Comparison of ENCODE assay signal across 16 cellular contexts in genomic region chr15:26352909-26353308, GRCh38.
DNase-seq lines count a peak whose midpoint lies in the region; FAIRE-seq and TF ChIP-seq lines count a peak whose summit lies in the region.
"Had no signal": no experiment of that assay in that cellular context is flagged by ENCODE, and none has a peak within 500 bp of the region (broad histone marks: within the 10 kb centered on the region; RNA-seq: fewer than 3 reads in every experiment).

No MANE protein-coding gene starts in this region.

- no peak overlapping the region for H4K5ac ChIP-seq in H9 (ENCODE audit: insufficient read length, low read depth, low read length)
- no peak overlapping the region for H4K5ac ChIP-seq in H1 (ENCODE audit: insufficient read length, low read depth, low read length)

- TF ChIP-seq RAD21 in H1 (IDR thresholded peaks at IDR 0.05 in 1 of 2, conservative IDR thresholded peaks at IDR 0.05 in 1 of 2; ENCODE audit: low read depth in 2 of 2, low read length in 2 of 2) (peak; percentile 62 to 72), neural cell (conservative IDR thresholded peaks at IDR 0.05) (no peak)

- H3K4me1 ChIP-seq in H9 (ENCODE audit: insufficient read depth, low read length) (0 out of 2 replicates have a peak, but pooled peaks cover 2% of the 10 kb centered on the region), H1 (replicated peaks in 1 of 4; ENCODE audit: control insufficient read depth in 3 of 4, insufficient read depth in 4 of 4, low read length in 3 of 4) (no peaks in the 10 kb centered on the region; a peak in 1 of 7 replicates), mammary epithelial cell (ENCODE audit: insufficient read depth, low read length) (no peaks in the 10 kb centered on the region), HAP-1 (no peaks in the 10 kb centered on the region)
- H3K4me1 ChIP-seq: BLaER1 had no signal

- H2BK15ac ChIP-seq in H9 (ENCODE audit: low read depth, low read length) = no peak overlapping the region
- H2BK15ac ChIP-seq in H1 (ENCODE audit: low read length) = no peak overlapping the region

- intact Hi-C loops in mammary epithelial cell (cut with micrococcal nuclease) = no loop called here

- no peak for FAIRE-seq in H1 (lab: Jason Lieb, UNC)
- FAIRE-seq: HepG2 had no signal

- no TSS peak for BruUV-seq in mammary epithelial cell (replicated peaks; lab: Mats Ljungman, UMichigan)

- peak; percentile 59 for TF ChIP-seq CTCF in H9 (conservative IDR thresholded peaks at IDR 0.05)
- peak in 2 of 3 experiments; percentile 31 to 44; a peak in 3 of 4 replicates for TF ChIP-seq CTCF in H1 (IDR thresholded peaks at IDR 0.05; ENCODE audit: control extremely low read depth in 1 of 3, insufficient read depth in 1 of 3, low read depth in 1 of 3, low read length in 3 of 3)
- TF ChIP-seq CTCF in neural cell (IDR thresholded peaks at IDR 0.05; ENCODE audit: poor library complexity, severe bottlenecking) = no peak
- no peak for TF ChIP-seq CTCF in mammary epithelial cell (conservative IDR thresholded peaks at IDR 0.05 in 1 of 2, IDR thresholded peaks at IDR 0.05 in 1 of 2; ENCODE audit: extremely low read depth in 1 of 2, insufficient read depth in 1 of 2, low read depth in 1 of 2, low read length in 2 of 2)

- no peaks in the 10 kb centered on the region for H3K36me3 ChIP-seq in H1 (ENCODE audit: control insufficient read depth in 2 of 4, insufficient read depth in 4 of 4, low read length in 3 of 4)
- H3K36me3 ChIP-seq in neural cell (ENCODE audit: insufficient read depth, low read length) = no peaks in the 10 kb centered on the region
- no peaks in the 10 kb centered on the region for H3K36me3 ChIP-seq in mammary epithelial cell (ENCODE audit: insufficient read depth, low read length)
- H3K36me3 ChIP-seq in HAP-1 (replicated peaks) = no peaks in the 10 kb centered on the region
- H3K36me3 ChIP-seq: BLaER1 had no signal

- H2BK5ac ChIP-seq in H9 (ENCODE audit: insufficient read length, low read length) (no peak overlapping the region), H1 (ENCODE audit: low read depth, low read length) (no peak overlapping the region)

- TF ChIP-seq EP300 in H1 (IDR thresholded peaks at IDR 0.05; ENCODE audit: borderline replicate concordance in 1 of 2, low read depth in 2 of 2, low read length in 2 of 2) = no peak
- TF ChIP-seq EP300 in neural cell (conservative IDR thresholded peaks at IDR 0.05; ENCODE audit: poor library complexity, severe bottlenecking) = no peak

- H3K79me1 ChIP-seq in H9 (ENCODE audit: insufficient read depth, low read depth, low read length, poor library complexity, severe bottlenecking) (no peaks in the 10 kb centered on the region), H1 (ENCODE audit: low read depth, low read length) (no peaks in the 10 kb centered on the region)

- no peak for TF ChIP-seq POLR2A in H1 (IDR thresholded peaks at IDR 0.05; ENCODE audit: control extremely low read depth in 1 of 2, low read depth in 2 of 2, low read length in 2 of 2)

- peaks cover 6% of the 10 kb centered on the region in 2 experiments for H3K4me1 Mint-ChIP-seq in H9
- H3K4me1 Mint-ChIP-seq: CD14-positive monocyte; CD4-positive, alpha-beta memory T cell; IgD-negative memory B cell had no signal

- POLR2A ChIA-PET in H1 (lab: Charles Lee; ENCODE audit: partially characterized antibody) = no interaction called here

- H4K20me1 ChIP-seq in H9 (ENCODE audit: control insufficient read depth, insufficient read depth, insufficient read length) (no peaks in the 10 kb centered on the region), H1 (replicated peaks in 1 of 2; ENCODE audit: control insufficient read depth in 1 of 2, insufficient read depth in 2 of 2, low read length in 2 of 2) (no peaks in the 10 kb centered on the region), neural cell (ENCODE audit: insufficient read depth) (no peaks in the 10 kb centered on the region), mammary epithelial cell (ENCODE audit: insufficient read depth, low read length) (no peaks in the 10 kb centered on the region)
- H4K20me1 ChIP-seq: BLaER1 had no signal

- H3K9me3 ChIP-seq in H9 (ENCODE audit: control insufficient read depth, low read depth, low read length) = no peaks in the 10 kb centered on the region
- peaks cover 0 to 3% of the 10 kb centered on the region in 2 experiments; a peak in 1 of 4 replicates for H3K9me3 ChIP-seq in H1 (ENCODE audit: insufficient read depth in 2 of 2, low read depth in 1 of 2, low read length in 1 of 2)
- H3K9me3 ChIP-seq in neural cell (ENCODE audit: low read length) = peaks cover 3% of the 10 kb centered on the region
- H3K9me3 ChIP-seq in mammary epithelial cell (replicated peaks; ENCODE audit: insufficient read depth, low read length) = peaks cover 30% of the 10 kb centered on the region
- H3K9me3 ChIP-seq in HAP-1 = no peaks in the 10 kb centered on the region

- in situ Hi-C loops in mammary epithelial cell (cut with MboI; ENCODE audit: low sequenced_read_pairs in 2 of 2) (no loop called here), HAP-1 (cut with MboI; ENCODE audit: low sequenced_read_pairs) (no loop called here)

- DNase-seq in NCI-H748 (lab: John Stamatoyannopoulos, UW; ENCODE audit: unreplicated experiment) (peak; percentile 3), NCI-H748 treated with DMSO at 0.1 percent for 48 hours (lab: John Stamatoyannopoulos, UW) (no peak), H9 (no peak), H1 (ENCODE audit: low read depth in 1 of 2, low spot score in 2 of 2) (no peak), mammary epithelial cell (no peak), HAP-1 (ENCODE audit: low spot score in 2 of 2) (no peak)
- no peak for DNase-seq in activated CD4-positive, CD25-positive, alpha-beta regulatory T cell (lab: John Stamatoyannopoulos, UW)
- DNase-seq: 8988T; Calu3; CD4-positive, alpha-beta memory T cell; GF-D8 had no signal

- no peaks in the 10 kb centered on the region for H3K27me3 ChIP-seq in H9 (ENCODE audit: insufficient read depth, low read length)
- H3K27me3 ChIP-seq in H1 (replicated peaks in 1 of 4; ENCODE audit: control insufficient read depth in 3 of 4, extremely low read depth in 1 of 4, insufficient read depth in 3 of 4, low read length in 3 of 4) = no peaks in the 10 kb centered on the region
- no peaks in the 10 kb centered on the region for H3K27me3 ChIP-seq in neural cell (ENCODE audit: insufficient read depth, low read depth, low read length)
- H3K27me3 ChIP-seq in mammary epithelial cell (ENCODE audit: insufficient read depth, low read length) = no peaks in the 10 kb centered on the region
- peaks cover 3% of the 10 kb centered on the region; the same call in 1 of the 2 replicates for H3K27me3 ChIP-seq in HAP-1 (ENCODE audit: low read depth)
- H3K27me3 ChIP-seq: BLaER1 had no signal

- no peak overlapping the region for H3K56ac ChIP-seq in H9 (ENCODE audit: insufficient read length, low read depth, low read length)
- no peak overlapping the region for H3K56ac ChIP-seq in H1 (replicated peaks; ENCODE audit: insufficient read length, low read depth, low read length)

- CTCF ChIA-PET in H1 (lab: Charles Lee; ENCODE audit: partially characterized antibody) = interaction anchor here (0.8 to 1.9 kb wide), 11 partner anchors 12 to 384 kb away, joined by 3 to 6 read pairs (median 4); no protein-coding TSS in a partner anchor
- CTCF ChIA-PET in mammary epithelial cell (lab: Charles Lee; ENCODE audit: low non-redundant PET) = no interaction called here

- H3K23me2 ChIP-seq in H9 (ENCODE audit: insufficient read length, low read depth, low read length, poor library complexity, severe bottlenecking) = no peaks in the 10 kb centered on the region
- no peaks in the 10 kb centered on the region; the same call in 1 of the 2 replicates for H3K23me2 ChIP-seq in H1 (ENCODE audit: low read depth, low read length)

- no peak overlapping the region for H2AFZ ChIP-seq in H9 (ENCODE audit: low read length)
- H2AFZ ChIP-seq in H1 (ENCODE audit: low read length) = no peak overlapping the region
- no peak overlapping the region for H2AFZ ChIP-seq in neural cell (ENCODE audit: low read depth, low read length)
- H2AFZ ChIP-seq in mammary epithelial cell (ENCODE audit: low read depth, low read length) = no peak overlapping the region

- no peak overlapping the region for H2BK120ac ChIP-seq in H9 (ENCODE audit: low read depth, low read length, poor library complexity, severe bottlenecking)
- no peak overlapping the region for H2BK120ac ChIP-seq in H1 (replicated peaks; ENCODE audit: low read depth, low read length)

- H2AK5ac ChIP-seq in H9 (ENCODE audit: insufficient read length, low read length) (no peak overlapping the region), H1 (ENCODE audit: low read depth, low read length) (no peak overlapping the region)

- H3K9ac ChIP-seq in H9 (ENCODE audit: extremely low read depth, insufficient read length, low read length) (no peak overlapping the region), H1 (replicated peaks in 1 of 4; ENCODE audit: extremely low read depth in 1 of 4, low read depth in 3 of 4, low read length in 3 of 4) (no peak overlapping the region), neural cell (ENCODE audit: low read length) (no peak overlapping the region), mammary epithelial cell (ENCODE audit: insufficient read depth, low read length) (no peak overlapping the region)
- H3K9ac ChIP-seq: BLaER1 had no signal

- no peaks in the 10 kb centered on the region for H3K27me3 Mint-ChIP-seq in H9 (ENCODE audit: low read depth)
- H3K27me3 Mint-ChIP-seq: CD4-positive, alpha-beta memory T cell; IgD-negative memory B cell had no signal

- no peak overlapping the region for H3K18ac ChIP-seq in H9 (ENCODE audit: insufficient read length, low read depth, low read length)
- H3K18ac ChIP-seq in H1 (ENCODE audit: extremely low read depth, low read length) = no peak overlapping the region

- H4K91ac ChIP-seq in H9 (ENCODE audit: insufficient read length, low read depth, low read length) (no peak overlapping the region), H1 (replicated peaks; ENCODE audit: insufficient read length, low read length) (no peak overlapping the region)

- H3K14ac ChIP-seq in H9 (ENCODE audit: insufficient read depth, low read length) (no peak overlapping the region), H1 (ENCODE audit: insufficient read length) (no peak overlapping the region)

- H3K23ac ChIP-seq in H9 (ENCODE audit: insufficient read length, low read depth, low read length) (no peak overlapping the region), H1 (ENCODE audit: insufficient read length) (no peak overlapping the region)

- H4K8ac ChIP-seq in H9 (replicated peaks; ENCODE audit: insufficient read length, low read depth, low read length) = no peak overlapping the region
- H4K8ac ChIP-seq in H1 (ENCODE audit: extremely low read depth, insufficient read depth, low read length) = no peak overlapping the region

- no peak overlapping the region for H3T11ph ChIP-seq in H9 (ENCODE audit: low read length)

- H3K27ac ChIP-seq in H9 (ENCODE audit: insufficient read length, low read depth, low read length) (no peak overlapping the region), H1 (ENCODE audit: low read depth, low read length) (no peak overlapping the region), neural cell (ENCODE audit: low read length) (peak overlapping the region; percentile 32), mammary epithelial cell (ENCODE audit: insufficient read depth, low read depth, low read length) (no peak overlapping the region)
- H3K27ac ChIP-seq: BLaER1 had no signal

- no peak overlapping the region for H3K27ac Mint-ChIP-seq in H9
- H3K27ac Mint-ChIP-seq: CD14-positive monocyte; CD4-positive, alpha-beta memory T cell; IgD-negative memory B cell had no signal

- H3K4me2 ChIP-seq in H9 (ENCODE audit: insufficient read depth, insufficient read length, low read length) (no peak overlapping the region), H1 (ENCODE audit: insufficient read depth in 1 of 2, low read depth in 2 of 2, low read length in 2 of 2) (no peak overlapping the region), neural cell (ENCODE audit: low read length) (no peak overlapping the region), mammary epithelial cell (ENCODE audit: insufficient read depth, low read depth, low read length) (no peak overlapping the region)
- H3K4me2 ChIP-seq: BLaER1 had no signal

- H3K4me3 ChIP-seq in H1 (ENCODE audit: extremely low read depth in 1 of 4, insufficient read depth in 2 of 4, low read depth in 3 of 4, low read length in 4 of 4) (no peak overlapping the region), neural cell (ENCODE audit: low read length) (peak overlapping the region; percentile 3), mammary epithelial cell (replicated peaks in 1 of 3; ENCODE audit: insufficient read depth in 1 of 3, low read depth in 2 of 3, low read length in 3 of 3) (no peak overlapping the region), HAP-1 (no peak overlapping the region)
- H3K4me3 ChIP-seq: BLaER1 had no signal

- no peaks in the 10 kb centered on the region for H3K79me2 ChIP-seq in H9 (ENCODE audit: insufficient read depth, low read length)
- no peaks in the 10 kb centered on the region for H3K79me2 ChIP-seq in H1 (ENCODE audit: control insufficient read depth in 1 of 2, insufficient read depth in 2 of 2, low read length in 2 of 2)
- no peaks in the 10 kb centered on the region for H3K79me2 ChIP-seq in neural cell (replicated peaks; ENCODE audit: insufficient read depth, low read length)
- H3K79me2 ChIP-seq in mammary epithelial cell (ENCODE audit: insufficient read depth, low read length) = no peaks in the 10 kb centered on the region

- no peak overlapping the region for H2BK12ac ChIP-seq in H9 (ENCODE audit: insufficient read length, low read depth, low read length)
- H2BK12ac ChIP-seq in H1 (ENCODE audit: low read depth, low read length) = no peak overlapping the region

- no peaks in the 10 kb centered on the region for H3K9me2 ChIP-seq in neural cell (ENCODE audit: insufficient read depth, low read length)

- H3K4me3 Mint-ChIP-seq in H9 = no peak overlapping the region
- H3K4me3 Mint-ChIP-seq: CD14-positive monocyte; CD4-positive, alpha-beta memory T cell; IgD-negative memory B cell had no signal

- H3K9me3 Mint-ChIP-seq in H9 = peaks cover 1 to 11% of the 10 kb centered on the region in 2 experiments

- H2BK20ac ChIP-seq in H9 (ENCODE audit: low read depth, low read length, poor library complexity, severe bottlenecking) = no peak overlapping the region
- no peak overlapping the region for H2BK20ac ChIP-seq in H1 (ENCODE audit: low read length)

- WGBS in H9 (ENCODE audit: extremely low coverage, insufficient read length, low lambda C conversion rate) = no CpG with 5 or more reads among the region's 4 CpGs
- 79% methylated on average over 4 of the region's 4 CpGs; no CpG with 5 or more reads in 1 of the 2 experiments for WGBS in H1 (ENCODE audit: extremely low coverage in 1 of 2, insufficient coverage in 1 of 2, insufficient read length in 1 of 2, insufficient replicate concordance in 2 of 2, low coverage in 1 of 2, low lambda C conversion rate in 2 of 2, missing lambda C conversion rate in 1 of 2), 2 experiments
- WGBS in mammary epithelial cell (ENCODE audit: low coverage, missing lambda C conversion rate) = 35% methylated on average over 4 of the region's 4 CpGs

- H3K36me3 Mint-ChIP-seq in H9 (ENCODE audit: insufficient read depth in 1 of 3, low read depth in 3 of 3) = peaks cover under 1 to 5% (median 1%) of the 10 kb centered on the region in 3 experiments; a peak in 6 of 7 replicates
- H3K36me3 Mint-ChIP-seq: CD14-positive monocyte; CD4-positive, alpha-beta memory T cell; IgD-negative memory B cell had no signal

- H3K4ac ChIP-seq in H9 (ENCODE audit: low read depth, low read length) = no peak overlapping the region
- no peak overlapping the region for H3K4ac ChIP-seq in H1 (replicated peaks; ENCODE audit: insufficient read length, low read depth, low read length)

- no peaks in the 10 kb centered on the region for H3F3A ChIP-seq in neural cell (ENCODE audit: insufficient read depth, low read length, poor library complexity, severe bottlenecking)

- dilution Hi-C loops in mammary epithelial cell (cut with HindIII; ENCODE audit: low sequenced_read_pairs) = no loop called here

Comparison
In these comparisons a context has a peak if more than half of its experiments do, and no peak if none do; other contexts are left out.
1. CTCF ChIP-seq: peak in H9 (single experiment) and H1 (2 of 3); none in neural cell (single experiment) and mammary epithelial cell (0 of 2).